8 cellular contexts compared by ENCODE assay signal in genomic region chr17:38254357-38254756, GRCh38. TPM values are rescaled to one million over a fixed set of nuclear protein-coding genes. Genes with fewer than 3 reads are reported as not detected.
DNase-seq lines count a peak whose midpoint lies in the region; ATAC-seq, FAIRE-seq and TF ChIP-seq lines count a peak whose summit lies in the region.
"Not testable (repeated sequence)": the region's sequence is repeated elsewhere in the genome, so short reads cannot be mapped to it uniquely, and the experiment has no call there.

No MANE protein-coding gene starts in this region.

- not testable (repeated sequence) for H2AK5ac ChIP-seq in H9 (ENCODE audit: insufficient read length, low read length); neuronal stem cell (ENCODE audit: low read depth, low read length)

- H2BK20ac ChIP-seq in H9 (ENCODE audit: low read depth, low read length, poor library complexity, severe bottlenecking), result not testable (repeated sequence)

- H3K4me3 ChIP-seq in PC-3 (ENCODE audit: low read length); K562; hepatocyte; neuronal stem cell (ENCODE audit: low read length in 2 of 2); suprapubic skin: not testable (repeated sequence)

- intact Hi-C loops in PC-3 (cut with micrococcal nuclease); K562 (cut with micrococcal nuclease): not testable (repeated sequence)

- not testable (repeated sequence) for H4K91ac ChIP-seq in H9 (ENCODE audit: insufficient read length, low read depth, low read length); neuronal stem cell (ENCODE audit: low read depth, low read length, poor library complexity)

- not testable (repeated sequence) for H4K5ac ChIP-seq in H9 (ENCODE audit: insufficient read length, low read depth, low read length)

- no CpG with 5 or more reads among the region's 2 CpGs for WGBS in H9 (ENCODE audit: extremely low coverage, insufficient read length, low lambda C conversion rate)
- 70% methylated on average over 2 of the region's 2 CpGs for WGBS in K562 (ENCODE audit: insufficient coverage, low coverage, missing lambda C conversion rate)
- 33% methylated on average over 2 of the region's 2 CpGs for WGBS in hepatocyte (ENCODE audit: low lambda C conversion rate, missing lambda C conversion rate)
- no CpG with 5 or more reads among the region's 2 CpGs for WGBS in neuronal stem cell (ENCODE audit: extremely low coverage in 2 of 2, insufficient read length in 2 of 2, insufficient replicate concordance in 1 of 2), 2 donors
- 34% methylated on average over 2 of the region's 2 CpGs for WGBS in suprapubic skin

- not testable (repeated sequence) for TF ChIP-seq POLR2A in K562 (conservative IDR thresholded peaks at IDR 0.05); suprapubic skin (IDR thresholded peaks at IDR 0.05)

- not testable (repeated sequence) for DNase-seq in H9; PC-3; K562 (ENCODE audit: extremely low read depth in 1 of 4, low spot score in 3 of 4); epithelial cell of prostate (ENCODE audit: low read depth, low spot score); hepatocyte (ENCODE audit: low spot score); neuronal stem cell (ENCODE audit: low spot score); suprapubic skin (ENCODE audit: low spot score in 2 of 2)

- H2BK15ac ChIP-seq in H9 (ENCODE audit: low read depth, low read length); neuronal stem cell (ENCODE audit: low read length): not testable (repeated sequence)

- not testable (repeated sequence) for H3K23me2 ChIP-seq in H9 (ENCODE audit: insufficient read length, low read depth, low read length, poor library complexity, severe bottlenecking)

- H2AFZ ChIP-seq in H9 (ENCODE audit: low read length); PC-3 (ENCODE audit: low read length); K562 (ENCODE audit: low read depth, low read length); hepatocyte; neuronal stem cell (ENCODE audit: low read length): not testable (repeated sequence)

- H3K4me1 Mint-ChIP-seq in H9, result peaks cover 3 to 14% of the 10 kb centered on the region in 2 experiments; a peak in 2 of 4 replicates

- not testable (repeated sequence) for H3K56ac ChIP-seq in H9 (ENCODE audit: insufficient read length, low read depth, low read length)

- H3K23ac ChIP-seq in H9 (ENCODE audit: insufficient read length, low read depth, low read length); neuronal stem cell (ENCODE audit: low read depth, low read length, poor library complexity): not testable (repeated sequence)

- H3K9me3 Mint-ChIP-seq in H9, result not testable (repeated sequence)

- not testable (repeated sequence) for TF ChIP-seq CTCF in 22Rv1 (IDR thresholded peaks at IDR 0.05); H9 (conservative IDR thresholded peaks at IDR 0.05); PC-3 (conservative IDR thresholded peaks at IDR 0.05; ENCODE audit: low read depth, low read length); K562 (IDR thresholded peaks at IDR 0.05 in 2 of 3, conservative IDR thresholded peaks at IDR 0.05 in 1 of 3; ENCODE audit: insufficient read depth in 2 of 3, low read depth in 1 of 3, low read length in 3 of 3); hepatocyte (IDR thresholded peaks at IDR 0.05; ENCODE audit: poor library complexity); suprapubic skin (IDR thresholded peaks at IDR 0.05)

- TF ChIP-seq RAD21 in K562 (CRISPR knock-in tag; conservative IDR thresholded peaks at IDR 0.05 in 1 of 2, IDR thresholded peaks at IDR 0.05 in 1 of 2), result not testable (repeated sequence)

- in situ Hi-C loops in K562 (cut with MboI), result not testable (repeated sequence)

- peak overlapping the region; percentile 81 for H3K27ac ChIP-seq in 22Rv1
- H3K27ac ChIP-seq in H9 (ENCODE audit: insufficient read length, low read depth, low read length); PC-3 (ENCODE audit: low read length); K562 (ENCODE audit: extremely low read depth, low read depth, low read length): not testable (repeated sequence)
- peak overlapping the region; percentile 79 for H3K27ac ChIP-seq in epithelial cell of prostate
- peak overlapping the region; percentile 71 for H3K27ac ChIP-seq in hepatocyte
- H3K27ac ChIP-seq in neuronal stem cell (replicated peaks; ENCODE audit: low read length), result peak overlapping the region; percentile 77
- H3K27ac ChIP-seq in suprapubic skin, result peak overlapping the region; percentile 29

- not testable (repeated sequence) for H4K20me1 ChIP-seq in H9 (ENCODE audit: control insufficient read depth, insufficient read depth, insufficient read length); PC-3 (ENCODE audit: low read length); K562 (replicated peaks; ENCODE audit: control insufficient read depth, insufficient read depth, low read length); hepatocyte (ENCODE audit: insufficient read depth, poor library complexity, severe bottlenecking)

- not testable (repeated sequence) for H2BK12ac ChIP-seq in H9 (ENCODE audit: insufficient read length, low read depth, low read length); neuronal stem cell (ENCODE audit: low read length)

- not testable (repeated sequence) for TF ChIP-seq EP300 in K562 (IDR thresholded peaks at IDR 0.05; ENCODE audit: low read length); suprapubic skin (IDR thresholded peaks at IDR 0.05)

- CTCF ChIA-PET in PC-3 (lab: Charles Lee); K562 (lab: Yijun Ruan, JAX; ENCODE audit: low intra/inter-chr PET ratio): not testable (repeated sequence)

- H3K9me2 ChIP-seq in PC-3 (replicated peaks; ENCODE audit: low read length); hepatocyte (replicated peaks; ENCODE audit: insufficient read depth): not testable (repeated sequence)

- H3K27me3 Mint-ChIP-seq in H9 (ENCODE audit: low read depth), result not testable (repeated sequence)

- H3T11ph ChIP-seq in H9 (ENCODE audit: low read length), result not testable (repeated sequence)

- H2BK120ac ChIP-seq in H9 (ENCODE audit: low read depth, low read length, poor library complexity, severe bottlenecking); neuronal stem cell (ENCODE audit: low read depth, low read length): not testable (repeated sequence)

- H3F3A ChIP-seq in PC-3 (ENCODE audit: low read length, unreplicated experiment), result not testable (repeated sequence)

- H3K9me3 ChIP-seq in H9 (ENCODE audit: control insufficient read depth, low read depth, low read length); PC-3 (ENCODE audit: low read length); K562 (replicated peaks; ENCODE audit: control insufficient read depth, insufficient read depth, low read depth, low read length); hepatocyte (ENCODE audit: low read depth); neuronal stem cell (replicated peaks in 1 of 2; ENCODE audit: control insufficient read depth in 2 of 2, insufficient read depth in 1 of 2, low read depth in 1 of 2, low read length in 2 of 2); suprapubic skin: not testable (repeated sequence)

- not testable (repeated sequence) for FAIRE-seq in K562 (lab: Jason Lieb, UNC)

- not testable (repeated sequence) for H3K79me2 ChIP-seq in H9 (ENCODE audit: insufficient read depth, low read length)
- H3K79me2 ChIP-seq in PC-3 (ENCODE audit: low read length), result peaks cover 47% of the 10 kb centered on the region
- H3K79me2 ChIP-seq in K562 (ENCODE audit: control insufficient read depth, insufficient read depth, low read length), result peaks cover 34% of the 10 kb centered on the region
- H3K79me2 ChIP-seq in hepatocyte, result peaks cover 47% of the 10 kb centered on the region

- peak overlapping the region; percentile 8 to 12; a peak in 1 of 5 replicates for H3K4me3 Mint-ChIP-seq in H9

- not testable (repeated sequence) for H3K18ac ChIP-seq in H9 (ENCODE audit: insufficient read length, low read depth, low read length); neuronal stem cell (ENCODE audit: low read length)

- not testable (repeated sequence) for ATAC-seq in PC-3, K562

- H3K4me1 ChIP-seq in H9 (ENCODE audit: insufficient read depth, low read length); PC-3 (ENCODE audit: insufficient read depth, low read length); hepatocyte (ENCODE audit: insufficient read depth); neuronal stem cell (ENCODE audit: control insufficient read depth in 2 of 2, insufficient read depth in 1 of 2, low read depth in 1 of 2, low read length in 2 of 2); suprapubic skin: not testable (repeated sequence)
- peaks cover 0 to 11% of the 10 kb centered on the region in 2 experiments; a peak in 2 of 5 replicates for H3K4me1 ChIP-seq in K562 (replicated peaks in 1 of 2; ENCODE audit: control insufficient read depth in 2 of 2, insufficient read depth in 2 of 2, low read length in 2 of 2)

- H2BK5ac ChIP-seq in H9 (ENCODE audit: insufficient read length, low read length); neuronal stem cell (ENCODE audit: low read length): not testable (repeated sequence)

- H3K79me1 ChIP-seq in H9 (ENCODE audit: insufficient read depth, low read depth, low read length, poor library complexity, severe bottlenecking); neuronal stem cell (ENCODE audit: low read depth, low read length): not testable (repeated sequence)

- not testable (repeated sequence) for H3K4ac ChIP-seq in H9 (ENCODE audit: low read depth, low read length); neuronal stem cell (ENCODE audit: low read length)

- not testable (repeated sequence) for H3K27ac Mint-ChIP-seq in H9

- not testable (repeated sequence) for H3K14ac ChIP-seq in H9 (ENCODE audit: insufficient read depth, low read length); neuronal stem cell (ENCODE audit: low read length)

- H4K8ac ChIP-seq in H9 (replicated peaks; ENCODE audit: insufficient read length, low read depth, low read length); neuronal stem cell (ENCODE audit: low read depth, low read length): not testable (repeated sequence)

- H3K36me3 Mint-ChIP-seq in H9 (ENCODE audit: insufficient read depth in 1 of 3, low read depth in 3 of 3), result not testable (repeated sequence)

- BruUV-seq in PC-3 (replicated peaks; lab: Mats Ljungman, UMichigan); K562 (replicated peaks; lab: Mats Ljungman, UMichigan): not testable (repeated sequence)

- H3K9ac ChIP-seq in H9 (ENCODE audit: extremely low read depth, insufficient read length, low read length); PC-3 (ENCODE audit: low read length); K562 (ENCODE audit: insufficient read depth in 1 of 2, low read depth in 2 of 2, low read length in 2 of 2); neuronal stem cell (ENCODE audit: low read depth, low read length, poor library complexity): not testable (repeated sequence)

- POLR2A ChIA-PET in PC-3 (lab: Charles Lee; ENCODE audit: unreplicated experiment); K562 (lab: Yijun Ruan, JAX): not testable (repeated sequence)

- H3K4me2 ChIP-seq in H9 (ENCODE audit: insufficient read depth, insufficient read length, low read length); K562 (ENCODE audit: insufficient read depth, low read length); neuronal stem cell (ENCODE audit: insufficient read depth, low read length, poor library complexity, severe bottlenecking): not testable (repeated sequence)
- 0 out of 2 replicates have a peak overlapping the region, but pooled peaks have one; percentile 79 for H3K4me2 ChIP-seq in PC-3 (ENCODE audit: low read length)
- H3K4me2 ChIP-seq in hepatocyte, result peak overlapping the region; percentile 81

- not testable (repeated sequence) for H3K36me3 ChIP-seq in PC-3 (ENCODE audit: low read depth, low read length); K562 (ENCODE audit: control insufficient read depth, insufficient read depth, low read length); hepatocyte (replicated peaks; ENCODE audit: insufficient read depth, low read depth); neuronal stem cell (replicated peaks in 1 of 2; ENCODE audit: control insufficient read depth in 2 of 2, insufficient read depth in 2 of 2, low read length in 2 of 2); suprapubic skin

- H3K9me1 ChIP-seq in K562 (ENCODE audit: control insufficient read depth, insufficient read depth, low read length), result not testable (repeated sequence)

- H3K27me3 ChIP-seq in H9 (ENCODE audit: insufficient read depth, low read length); PC-3 (ENCODE audit: low read length); K562 (ENCODE audit: control insufficient read depth in 2 of 2, insufficient read depth in 2 of 2, low read length in 2 of 2); hepatocyte; neuronal stem cell (ENCODE audit: control insufficient read depth in 3 of 3, insufficient read depth in 3 of 3, low read depth in 1 of 3, low read length in 3 of 3); suprapubic skin: not testable (repeated sequence)

RNA-seq across cellular contexts. Expression of gene MRPL45, which starts 42.6 kb away (rescaled TPM):
- total RNA-seq in H9 (2021), result 57.7 and 59.9 TPM in 2 replicates
- total RNA-seq in PC-3 (2014; rRNA removed), result 31.4 and 34.3 TPM in 2 replicates
- 16.8 and 20.5 TPM in 2 replicates for total RNA-seq in K562 (2011; cell fraction: chromatin; rRNA removed; ENCODE audit: low replicate concordance)
- total RNA-seq in K562 (2011; cell fraction: nucleolus; rRNA removed), result 16.2 and 17.8 TPM in 2 replicates
- 19.4 and 25.2 TPM in 2 replicates for total RNA-seq in K562 (2011; cell fraction: nucleoplasm; rRNA removed)
- total RNA-seq in K562 (2014; rRNA removed), result 64.5 and 66.1 TPM in 2 replicates
- total RNA-seq in K562 (2014; rRNA removed; fragmentation: Illumina TruSeq; extraction: Trizol), result 55.2 and 61.1 TPM in 2 replicates
- 45.5 and 48.4 TPM in 2 replicates for total RNA-seq in K562 (2015; rRNA removed; fragmentation: Illumina TruSeq; extraction: Trizol)
- 62.8 and 64.4 TPM in 2 replicates for total RNA-seq in K562 (2021)
- 83.6 and 120 TPM in 2 replicates for polyA plus RNA-seq in K562 (2011; rRNA removed)
- polyA plus RNA-seq in K562 (2011; cell fraction: cytosol; rRNA removed), result 61.6 and 70.5 TPM in 2 replicates
- polyA plus RNA-seq in K562 (2011; cell fraction: nucleus; rRNA removed), result 24.5 and 28.4 TPM in 2 replicates
- polyA plus RNA-seq in K562 (2012), result 54.3 and 82.3 TPM in 2 replicates
- polyA plus RNA-seq in K562 (2014; fragmentation: Illumina TruSeq; extraction: Trizol), result 99.3 and 107 TPM in 2 replicates
- 100 to 1,000 TPM; 209 to 228 TPM for polyA plus RNA-seq in K562 (2014; fragmentation: Nextera tagmentation; extraction: Ambion mirVana)
- 76.8 and 78.1 TPM in 2 replicates for polyA plus RNA-seq in K562 (2014; rRNA removed)
- polyA minus RNA-seq in K562 (2011; rRNA and poly(A)+ RNA removed), result 83.4 and 106 TPM in 2 replicates
- polyA minus RNA-seq in K562 (2011; cell fraction: cytosol; rRNA and poly(A)+ RNA removed), result 23.3 and 35.5 TPM in 2 replicates
- polyA minus RNA-seq in K562 (2011; cell fraction: nucleus; rRNA and poly(A)+ RNA removed), result 4.7 and 8.6 TPM in 2 replicates
- total RNA-seq in hepatocyte, result 44.9 and 58.7 TPM in 2 replicates
- 25.8 and 29.4 TPM in 2 replicates for polyA plus RNA-seq in hepatocyte
- 55.5 TPM for polyA plus RNA-seq in neuronal stem cell (2013, experiment 1 of 2)
- 56.9 TPM for polyA plus RNA-seq in neuronal stem cell (2013, experiment 2 of 2)
- total RNA-seq in suprapubic skin, result 10 to 100 TPM; 30.3 to 37.4 (median 32.8) TPM
